ENCODE assay signal across 26 cellular contexts in genomic region chr12:54521291-54522062, GRCh38. TPM values are rescaled to one million over a fixed set of nuclear protein-coding genes. Genes with fewer than 3 reads are reported as not detected.
DNase-seq lines count a peak whose midpoint lies in the region; ATAC-seq and TF ChIP-seq lines count a peak whose summit lies in the region.
"Had no signal": no experiment of that assay in that cellular context is flagged by ENCODE, and none has a peak within 500 bp of the region (broad histone marks: within the 10 kb centered on the region; RNA-seq: fewer than 3 reads in every experiment).

No MANE protein-coding gene starts in this region.

- H3K27ac Mint-ChIP-seq in natural killer cell treated with Interleukin-12 subunit alpha and Interleukin-12 subunit beta and Interleukin-15 and Interleukin-18, amount 100 ng/mL, for 72 hours: peak overlapping the region; percentile 93 to 94
- H3K27ac Mint-ChIP-seq in natural killer cell (peak overlapping the region in 1 of 2 donors; percentile 27), activated B cell treated with CpG ODN at 0.5 μM for 24 hours (peak overlapping the region; percentile 5)
- H3K27ac Mint-ChIP-seq in central memory CD8-positive, alpha-beta T cell (ENCODE audit: low read depth): peak overlapping the region; percentile 2
- H3K27ac Mint-ChIP-seq in stimulated activated memory B cell treated with anti-CD40 and anti-IgM and Interleukin-4, amounts not matched to agents 10 μg/mL and 1 μg/mL and 100 μg/mL, for 72 hours: peak overlapping the region; percentile 82
- H3K27ac Mint-ChIP-seq: CD4-positive, alpha-beta T cell; mesothelial cell of epicardium had no signal

- CTCF ChIA-PET in activated B cell treated with CpG ODN at 0.5 μM for 24 hours (lab: Charles Lee): no interaction called here

- no peak for DNase-seq in natural killer cell treated with Interleukin-12 subunit alpha and Interleukin-12 subunit beta and Interleukin-15 and Interleukin-18, amount 100 ng/mL, for 72 hours (ENCODE audit: low spot score)
- no peak for DNase-seq in natural killer cell
- DNase-seq in activated B cell treated with CpG ODN at 0.5 μM for 24 hours: no peak
- DNase-seq in central memory CD8-positive, alpha-beta T cell (ENCODE audit: low spot score in 2 of 2): no peak
- DNase-seq: activated CD4-positive, CD25-positive, alpha-beta regulatory T cell treated with anti-CD3 and anti-CD28 coated beads, Interleukin-2, amount 50 U/mL, for 72 hours; activated CD8-positive, alpha-beta memory T cell treated with anti-CD3 and anti-CD28 coated beads, Interleukin-2, amount 50 U/mL, for 4 hours; body of pancreas; CD4-positive, alpha-beta T cell; erythroblast; foreskin melanocyte; GDM1; hippocampal formation; left ventricle myocardium superior; NCI-H1105 treated with DMSO at 0.1 percent for 48 hours; NCI-H2081 treated with DMSO at 0.1 percent for 48 hours; NCI-H446; uterus had no signal

- H3K9me3 Mint-ChIP-seq in natural killer cell treated with Interleukin-12 subunit alpha and Interleukin-12 subunit beta and Interleukin-15 and Interleukin-18, amount 100 ng/mL, for 72 hours: no peaks in the 10 kb centered on the region
- H3K9me3 Mint-ChIP-seq in natural killer cell (no peaks in the 10 kb centered on the region), activated B cell treated with CpG ODN at 0.5 μM for 24 hours (no peaks in the 10 kb centered on the region)
- H3K9me3 Mint-ChIP-seq in central memory CD8-positive, alpha-beta T cell: no peaks in the 10 kb centered on the region
- no peaks in the 10 kb centered on the region for H3K9me3 Mint-ChIP-seq in stimulated activated memory B cell treated with anti-CD40 and anti-IgM and Interleukin-4, amounts not matched to agents 10 μg/mL and 1 μg/mL and 100 μg/mL, for 72 hours
- H3K9me3 Mint-ChIP-seq: CD4-positive, alpha-beta T cell; mesothelial cell of epicardium; neural crest cell had no signal

- TF ChIP-seq CTCF in natural killer cell (IDR thresholded peaks at IDR 0.05) (no peak), activated B cell treated with CpG ODN at 0.5 μM for 24 hours (IDR thresholded peaks at IDR 0.05) (no peak)

- peaks cover 23 to 30% of the 10 kb centered on the region in 2 donors for H3K4me1 Mint-ChIP-seq in natural killer cell treated with Interleukin-12 subunit alpha and Interleukin-12 subunit beta and Interleukin-15 and Interleukin-18, amount 100 ng/mL, for 72 hours (ENCODE audit: low read depth in 2 of 2)
- peaks cover 0 to 15% of the 10 kb centered on the region in 2 donors for H3K4me1 Mint-ChIP-seq in natural killer cell
- H3K4me1 Mint-ChIP-seq in activated B cell treated with CpG ODN at 0.5 μM for 24 hours: no peaks in the 10 kb centered on the region
- H3K4me1 Mint-ChIP-seq in central memory CD8-positive, alpha-beta T cell: no peaks in the 10 kb centered on the region
- peaks cover 15% of the 10 kb centered on the region for H3K4me1 Mint-ChIP-seq in stimulated activated memory B cell treated with anti-CD40 and anti-IgM and Interleukin-4, amounts not matched to agents 10 μg/mL and 1 μg/mL and 100 μg/mL, for 72 hours
- H3K4me1 Mint-ChIP-seq: mesothelial cell of epicardium, neural crest cell had no signal

- no peak overlapping the region for H3K4me3 Mint-ChIP-seq in natural killer cell treated with Interleukin-12 subunit alpha and Interleukin-12 subunit beta and Interleukin-15 and Interleukin-18, amount 100 ng/mL, for 72 hours
- no peak overlapping the region for H3K4me3 Mint-ChIP-seq in natural killer cell
- no peak overlapping the region for H3K4me3 Mint-ChIP-seq in activated B cell treated with CpG ODN at 0.5 μM for 24 hours
- no peak overlapping the region for H3K4me3 Mint-ChIP-seq in central memory CD8-positive, alpha-beta T cell
- H3K4me3 Mint-ChIP-seq in stimulated activated memory B cell treated with anti-CD40 and anti-IgM and Interleukin-4, amounts not matched to agents 10 μg/mL and 1 μg/mL and 100 μg/mL, for 72 hours: no peak overlapping the region
- H3K4me3 Mint-ChIP-seq: CD4-positive, alpha-beta T cell; mesothelial cell of epicardium; neural crest cell had no signal

- POLR2A ChIA-PET in activated B cell treated with CpG ODN at 0.5 μM for 24 hours (lab: Charles Lee): no interaction called here

- H3K27me3 Mint-ChIP-seq in natural killer cell treated with Interleukin-12 subunit alpha and Interleukin-12 subunit beta and Interleukin-15 and Interleukin-18, amount 100 ng/mL, for 72 hours: no peaks in the 10 kb centered on the region
- H3K27me3 Mint-ChIP-seq in natural killer cell (ENCODE audit: low read depth in 2 of 2): no peaks in the 10 kb centered on the region
- no peaks in the 10 kb centered on the region for H3K27me3 Mint-ChIP-seq in activated B cell treated with CpG ODN at 0.5 μM for 24 hours
- no peaks in the 10 kb centered on the region for H3K27me3 Mint-ChIP-seq in central memory CD8-positive, alpha-beta T cell
- no peaks in the 10 kb centered on the region for H3K27me3 Mint-ChIP-seq in stimulated activated memory B cell treated with anti-CD40 and anti-IgM and Interleukin-4, amounts not matched to agents 10 μg/mL and 1 μg/mL and 100 μg/mL, for 72 hours
- H3K27me3 Mint-ChIP-seq: CD4-positive, alpha-beta T cell had no signal

- intact Hi-C loops in natural killer cell (cut with micrococcal nuclease): no loop called here
- intact Hi-C loops in activated B cell treated with CpG ODN at 0.5 μM for 24 hours (cut with micrococcal nuclease): no loop called here

- H3K36me3 Mint-ChIP-seq in natural killer cell treated with Interleukin-12 subunit alpha and Interleukin-12 subunit beta and Interleukin-15 and Interleukin-18, amount 100 ng/mL, for 72 hours: peaks cover 58% of the 10 kb centered on the region
- H3K36me3 Mint-ChIP-seq in natural killer cell: peaks cover 60% of the 10 kb centered on the region
- H3K36me3 Mint-ChIP-seq in activated B cell treated with CpG ODN at 0.5 μM for 24 hours (ENCODE audit: low read depth): peaks cover 100% of the 10 kb centered on the region
- peaks cover 82% of the 10 kb centered on the region for H3K36me3 Mint-ChIP-seq in central memory CD8-positive, alpha-beta T cell (ENCODE audit: insufficient read depth)
- H3K36me3 Mint-ChIP-seq in stimulated activated memory B cell treated with anti-CD40 and anti-IgM and Interleukin-4, amounts not matched to agents 10 μg/mL and 1 μg/mL and 100 μg/mL, for 72 hours: peaks cover 75% of the 10 kb centered on the region
- H3K36me3 Mint-ChIP-seq: mesothelial cell of epicardium had no signal

- no peak for ATAC-seq in natural killer cell treated with Interleukin-12 subunit alpha and Interleukin-12 subunit beta and Interleukin-15 and Interleukin-18, amount 100 ng/mL, for 72 hours
- ATAC-seq in natural killer cell: no peak
- no peak for ATAC-seq in activated B cell treated with CpG ODN at 0.5 μM for 24 hours (ENCODE audit: low read depth)
- ATAC-seq in central memory CD8-positive, alpha-beta T cell (replicated peaks; ENCODE audit: extremely low read depth, poor library complexity, severe bottlenecking): no peak
- no peak for ATAC-seq in stimulated activated memory B cell treated with anti-CD40 and anti-IgM and Interleukin-4, amounts not matched to agents 10 μg/mL and 1 μg/mL and 100 μg/mL, for 72 hours
- no peak for ATAC-seq in GM19463 (IDR thresholded peaks at IDR 0.05; ENCODE audit: unreplicated experiment)
- ATAC-seq in GM19395 (IDR thresholded peaks at IDR 0.05; ENCODE audit: unreplicated experiment): no peak
- ATAC-seq: body of pancreas, left ventricle myocardium superior, Right ventricle myocardium inferior, sciatic nerve had no signal

RNA-seq across cellular contexts. Expression of gene NCKAP1L, which starts 23.9 kb away (rescaled TPM):
- total RNA-seq in natural killer cell treated with Interleukin-12 subunit alpha and Interleukin-12 subunit beta and Interleukin-15 and Interleukin-18, amount 100 ng/mL, for 72 hours: 100 to 1,000 TPM; 143 to 179 TPM
- total RNA-seq in natural killer cell (100 to 1,000 TPM; 230 to 257 (median 236) TPM), activated B cell treated with CpG ODN at 0.5 μM for 24 hours (225 and 239 TPM in 2 replicates)
- total RNA-seq: chondrocyte had no signal

RNA-seq across cellular contexts. Expression of gene PDE1B, which starts 27.9 kb away (rescaled TPM):
- 10 to 100 TPM; 28.4 to 34.6 TPM for total RNA-seq in natural killer cell treated with Interleukin-12 subunit alpha and Interleukin-12 subunit beta and Interleukin-15 and Interleukin-18, amount 100 ng/mL, for 72 hours
- total RNA-seq in natural killer cell (10 to 100 TPM; 11.8 to 15.0 (median 12.4) TPM), activated B cell treated with CpG ODN at 0.5 μM for 24 hours (4.7 and 6.5 TPM in 2 replicates)
- total RNA-seq: M059J had no signal

RNA-seq across cellular contexts. Expression of gene GTSF1, which starts 48.1 kb away (rescaled TPM):
- 10 to 100 TPM in 1 of 2 donors, 1 to 10 TPM in 1; 7.2 to 10.5 TPM for total RNA-seq in natural killer cell treated with Interleukin-12 subunit alpha and Interleukin-12 subunit beta and Interleukin-15 and Interleukin-18, amount 100 ng/mL, for 72 hours
- 1 to 10 TPM; 3.2 to 4.2 (median 4.0) TPM for total RNA-seq in natural killer cell
- 7.1 and 9.8 TPM in 2 replicates for total RNA-seq in activated B cell treated with CpG ODN at 0.5 μM for 24 hours
- total RNA-seq: body of pancreas, chondrocyte, left ventricle myocardium superior, M059J, mesothelial cell of epicardium, neural crest cell, sciatic nerve, uterus had no signal
